In the genomic region with DNA sequence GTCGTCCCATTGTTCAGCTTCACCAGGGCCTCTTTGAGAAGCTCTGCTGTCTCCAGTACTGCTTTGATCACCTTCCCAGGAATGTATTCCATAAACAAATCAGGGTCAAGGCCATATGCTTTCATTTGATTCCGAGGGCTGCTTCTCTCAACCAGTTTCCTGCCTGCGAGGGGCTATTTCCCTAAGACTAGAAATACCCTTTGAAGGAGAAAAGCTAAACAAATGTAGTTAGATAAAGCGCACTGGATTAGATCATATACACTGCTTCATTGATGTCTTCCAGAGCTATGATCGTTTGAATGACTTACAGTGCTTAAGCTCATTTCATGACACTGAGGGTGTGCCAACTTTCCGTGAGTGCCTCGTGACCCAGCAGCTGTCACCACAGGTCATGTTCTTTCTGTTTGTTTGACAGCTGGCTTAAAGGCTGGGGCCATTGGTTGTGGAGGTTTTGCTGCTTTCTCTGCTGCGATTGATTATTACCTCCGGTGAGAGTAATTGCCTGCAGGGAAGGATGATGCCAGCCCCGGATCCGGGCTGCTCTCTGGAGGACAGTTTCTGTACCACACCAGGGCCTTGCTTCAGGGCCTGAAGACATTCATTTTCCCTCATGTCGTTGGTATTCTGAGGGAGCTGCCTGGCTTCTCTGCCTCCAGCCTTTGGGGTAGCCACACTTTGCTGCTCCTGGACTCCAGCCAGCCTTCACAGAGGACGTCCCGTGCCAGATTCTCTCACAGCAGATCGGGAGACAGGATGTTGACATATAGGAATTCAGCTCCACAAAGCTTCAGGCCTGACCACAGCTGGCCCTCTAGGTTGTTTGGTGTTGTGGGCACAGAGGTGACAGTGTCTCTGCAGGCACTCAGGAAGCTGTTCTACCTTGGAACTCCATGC, we compare ENCODE assay signal across 12 cellular contexts. TPM values are rescaled to one million over a fixed set of nuclear protein-coding genes. Genes with fewer than 3 reads are reported as not detected.
DNase-seq lines count a peak whose midpoint lies in the region; ATAC-seq, FAIRE-seq and TF ChIP-seq lines count a peak whose summit lies in the region.
"Had no signal": no experiment of that assay in that cellular context is flagged by ENCODE, and none has a peak within 500 bp of the region (broad histone marks: within the 10 kb centered on the region; RNA-seq: fewer than 3 reads in every experiment).

No MANE protein-coding gene starts in this region.

- peaks cover 50% of the 10 kb centered on the region for H3K36me3 Mint-ChIP-seq in stimulated activated naive CD8-positive, alpha-beta T cell treated with anti-CD3 and anti-CD28 coated beads, Interleukin-15, Interleukin-2, amounts not matched to agents 100 ng/mL and 50 ng/mL, for 24 hours (ENCODE audit: low read depth)

- no peak overlapping the region for H4K8ac ChIP-seq in mesendoderm (ENCODE audit: low read depth, low read length)

- no peaks in the 10 kb centered on the region for H3K9me3 Mint-ChIP-seq in stimulated activated naive CD8-positive, alpha-beta T cell treated with anti-CD3 and anti-CD28 coated beads, Interleukin-15, Interleukin-2, amounts not matched to agents 100 ng/mL and 50 ng/mL, for 24 hours
- H3K9me3 Mint-ChIP-seq: activated naive CD8-positive, alpha-beta T cell treated with anti-CD3 and anti-CD28 coated beads for 36 hours had no signal

- no peak overlapping the region for H3K9ac ChIP-seq in mesendoderm (ENCODE audit: low read length)

- peaks cover 11% of the 10 kb centered on the region for H3K79me2 ChIP-seq in mesendoderm (ENCODE audit: control insufficient read depth, insufficient read depth, low read length)

- no peak overlapping the region for H3K4ac ChIP-seq in mesendoderm (ENCODE audit: low read depth, low read length)

- ATAC-seq in stimulated activated naive CD8-positive, alpha-beta T cell treated with anti-CD3 and anti-CD28 coated beads, Interleukin-15, Interleukin-2, amounts not matched to agents 100 U/mL and 50 U/mL, for 24 hours = no peak
- no peak for ATAC-seq in HG02759 (IDR thresholded peaks at IDR 0.05; ENCODE audit: unreplicated experiment)

- TF ChIP-seq CTCF in epithelial cell of esophagus (IDR thresholded peaks at IDR 0.05; ENCODE audit: insufficient read depth, low read depth, low read length, missing control alignments) = no peak

- H2AK5ac ChIP-seq in mesendoderm (ENCODE audit: low read length) = no peak overlapping the region

- no peak overlapping the region for H2BK120ac ChIP-seq in mesendoderm (ENCODE audit: low read depth, low read length)

- FAIRE-seq in urothelium cell line (lab: Jason Lieb, UNC) = no peak

- H3K36me3 ChIP-seq in mesendoderm (ENCODE audit: control insufficient read depth, insufficient read depth, low read length) = peaks cover 7% of the 10 kb centered on the region

- H3K4me2 ChIP-seq in mesendoderm (ENCODE audit: low read length) = no peak overlapping the region

- peaks cover 10% of the 10 kb centered on the region for H3K79me1 ChIP-seq in mesendoderm (ENCODE audit: low read length)

- no peak overlapping the region for H3K4me3 ChIP-seq in epithelial cell of esophagus (ENCODE audit: low read length)
- no peak overlapping the region for H3K4me3 ChIP-seq in mesendoderm (ENCODE audit: low read length)
- H3K4me3 ChIP-seq: tibial nerve had no signal

- no peak overlapping the region for H4K5ac ChIP-seq in mesendoderm (ENCODE audit: low read length)

- H3K27me3 Mint-ChIP-seq in stimulated activated naive CD8-positive, alpha-beta T cell treated with anti-CD3 and anti-CD28 coated beads, Interleukin-15, Interleukin-2, amounts not matched to agents 100 ng/mL and 50 ng/mL, for 24 hours = no peaks in the 10 kb centered on the region
- H3K27me3 Mint-ChIP-seq: activated naive CD8-positive, alpha-beta T cell treated with anti-CD3 and anti-CD28 coated beads for 36 hours had no signal

- H3K27ac Mint-ChIP-seq in stimulated activated naive CD8-positive, alpha-beta T cell treated with anti-CD3 and anti-CD28 coated beads, Interleukin-15, Interleukin-2, amounts not matched to agents 100 ng/mL and 50 ng/mL, for 24 hours = peak overlapping the region; percentile 40
- H3K27ac Mint-ChIP-seq: activated naive CD8-positive, alpha-beta T cell treated with anti-CD3 and anti-CD28 coated beads for 36 hours had no signal

- no peak overlapping the region for H3K27ac ChIP-seq in mesendoderm (ENCODE audit: low read depth, low read length)
- H3K27ac ChIP-seq: C4-2B had no signal

- peaks cover 41% of the 10 kb centered on the region for H3K4me1 Mint-ChIP-seq in stimulated activated naive CD8-positive, alpha-beta T cell treated with anti-CD3 and anti-CD28 coated beads, Interleukin-15, Interleukin-2, amounts not matched to agents 100 ng/mL and 50 ng/mL, for 24 hours (ENCODE audit: low read depth)

- H3K4me3 Mint-ChIP-seq in stimulated activated naive CD8-positive, alpha-beta T cell treated with anti-CD3 and anti-CD28 coated beads, Interleukin-15, Interleukin-2, amounts not matched to agents 100 ng/mL and 50 ng/mL, for 24 hours = no peak overlapping the region
- H3K4me3 Mint-ChIP-seq: activated naive CD8-positive, alpha-beta T cell treated with anti-CD3 and anti-CD28 coated beads for 36 hours had no signal

- no peak overlapping the region for H3K56ac ChIP-seq in mesendoderm (ENCODE audit: low read length)

- no peaks in the 10 kb centered on the region for H3K4me1 ChIP-seq in mesendoderm (ENCODE audit: control insufficient read depth, low read depth, low read length)

- H3K23ac ChIP-seq in mesendoderm (ENCODE audit: low read length) = no peak overlapping the region

- no peak overlapping the region for H3K18ac ChIP-seq in mesendoderm (ENCODE audit: low read length)

- H3K27me3 ChIP-seq in mesendoderm (ENCODE audit: insufficient read depth, low read length, poor library complexity) = no peaks in the 10 kb centered on the region
- H3K27me3 ChIP-seq: tibial nerve had no signal

- no peak overlapping the region for H2BK5ac ChIP-seq in mesendoderm (ENCODE audit: low read length)

- no CpG with 5 or more reads among the region's 15 CpGs for WGBS in mesendoderm (ENCODE audit: extremely low coverage, insufficient coverage, low lambda C conversion rate)

- H2BK15ac ChIP-seq in mesendoderm (replicated peaks; ENCODE audit: low read depth) = no peak overlapping the region

- DNase-seq in stimulated activated naive CD8-positive, alpha-beta T cell treated with anti-CD3 and anti-CD28 coated beads, Interleukin-15, Interleukin-2, amounts not matched to agents 100 U/mL and 50 U/mL, for 24 hours = no peak
- peak; percentile 26 for DNase-seq in epithelial cell of esophagus (ENCODE audit: low read depth)
- DNase-seq in mesendoderm = peak; percentile 29
- no peak for DNase-seq in effector CD4-positive, alpha-beta T cell
- DNase-seq in iPS-NIHi11 (ENCODE audit: low spot score) = no peak
- no peak for DNase-seq in urothelium cell line (ENCODE audit: low spot score)
- DNase-seq: activated naive CD8-positive, alpha-beta T cell treated with anti-CD3 and anti-CD28 coated beads for 36 hours; NCI-H446 had no signal

RNA-seq across cellular contexts. Expression of a gene that starts 3.9 kb away (rescaled TPM):
- polyA plus RNA-seq in mesendoderm (2013, experiment 1 of 2) = 16.4 TPM
- 16.9 TPM for polyA plus RNA-seq in mesendoderm (2013, experiment 2 of 2)

RNA-seq across cellular contexts. Expression of a gene that starts 21.3 kb away (rescaled TPM):
- polyA plus RNA-seq in mesendoderm (2013, experiment 1 of 2) = 125 TPM
- polyA plus RNA-seq in mesendoderm (2013, experiment 2 of 2) = 122 TPM

Comparison
In these comparisons a context has a peak if more than half of its experiments do, and no peak if none do; other contexts are left out.
1. DNase-seq: peak in epithelial cell of esophagus (single experiment) and mesendoderm (single experiment); none in stimulated activated naive CD8-positive, alpha-beta T cell treated with anti-CD3 and anti-CD28 coated beads, Interleukin-15, Interleukin-2, amounts not matched to agents 100 U/mL and 50 U/mL, for 24 hours (single experiment), effector CD4-positive, alpha-beta T cell (single experiment), iPS-NIHi11 (single experiment) and urothelium cell line (single experiment).